In genomic region chr20:34045294-34045693, GRCh38 we compare ENCODE assay signal across 12 cellular contexts. TPM values are rescaled to one million over a fixed set of nuclear protein-coding genes. Genes with fewer than 3 reads are reported as not detected.
DNase-seq lines count a peak whose midpoint lies in the region; ATAC-seq, FAIRE-seq and TF ChIP-seq lines count a peak whose summit lies in the region.
"Had no signal": no experiment of that assay in that cellular context is flagged by ENCODE, and none has a peak within 500 bp of the region (broad histone marks: within the 10 kb centered on the region; RNA-seq: fewer than 3 reads in every experiment).

No MANE protein-coding gene starts in this region.

- H3K4me3 Mint-ChIP-seq in activated B cell treated with CpG ODN at 0.5 μM for 24 hours = no peak overlapping the region
- H3K4me3 Mint-ChIP-seq: activated CD8-positive, alpha-beta memory T cell treated with anti-CD3 and anti-CD28 coated beads, Interleukin-2, amount 10 ng/mL, durations not matched to agents 7 days and 5 days had no signal

- no peak overlapping the region for H3K9ac ChIP-seq in iPS-20b (ENCODE audit: low read depth, low read length)

- peaks cover 53% of the 10 kb centered on the region for H3K4me1 Mint-ChIP-seq in activated B cell treated with CpG ODN at 0.5 μM for 24 hours

- TF ChIP-seq CTCF in activated B cell treated with CpG ODN at 0.5 μM for 24 hours (IDR thresholded peaks at IDR 0.05) = no peak

- no peaks in the 10 kb centered on the region for H3K27me3 ChIP-seq in iPS-20b (ENCODE audit: insufficient read depth, low read length)
- no peaks in the 10 kb centered on the region for H3K27me3 ChIP-seq in small intestine (ENCODE audit: control insufficient read depth in 2 of 2, insufficient read depth in 2 of 2, low read length in 2 of 2)

- H3K27ac ChIP-seq in iPS-20b (ENCODE audit: low read length) = no peak overlapping the region
- H3K27ac ChIP-seq in small intestine (ENCODE audit: low read depth in 1 of 2, low read length in 1 of 2) = no peak overlapping the region
- H3K27ac ChIP-seq: 22Rv1 had no signal

- WGBS in small intestine, 3 donors = 8 to 24% (median 13%) methylated on average over 2 of the region's 2 CpGs

- H3K4me3 ChIP-seq in iPS-20b (ENCODE audit: low read length) (peak overlapping the region; percentile 12; the same call in 1 of the 2 replicates), small intestine (ENCODE audit: low read depth in 1 of 2, low read length in 2 of 2) (no peak overlapping the region)

- FAIRE-seq in small intestine (lab: Jason Lieb, UNC) (no peak), H54 (lab: Jason Lieb, UNC) (no peak)
- FAIRE-seq: astrocyte had no signal

- H3K27ac Mint-ChIP-seq in activated B cell treated with CpG ODN at 0.5 μM for 24 hours = peak overlapping the region; percentile 8
- H3K27ac Mint-ChIP-seq: activated CD8-positive, alpha-beta memory T cell treated with anti-CD3 and anti-CD28 coated beads, Interleukin-2, amount 10 ng/mL, durations not matched to agents 7 days and 5 days had no signal

- CTCF ChIA-PET in activated B cell treated with CpG ODN at 0.5 μM for 24 hours (lab: Charles Lee) = interaction anchor here (1.0 kb wide), 1 partner anchor 24 kb away, joined by 3 read pairs; no protein-coding TSS in a partner anchor

- H3K36me3 ChIP-seq in iPS-20b (ENCODE audit: insufficient read depth, low read depth, low read length) = no peaks in the 10 kb centered on the region
- peaks cover 0 to 2% of the 10 kb centered on the region in 2 donors for H3K36me3 ChIP-seq in small intestine (ENCODE audit: control insufficient read depth in 2 of 2, insufficient read depth in 2 of 2, low read length in 2 of 2)

- H3K9me3 Mint-ChIP-seq in activated B cell treated with CpG ODN at 0.5 μM for 24 hours = no peaks in the 10 kb centered on the region

- POLR2A ChIA-PET in activated B cell treated with CpG ODN at 0.5 μM for 24 hours (lab: Charles Lee) = no interaction called here

- peaks cover 34% of the 10 kb centered on the region for H3K36me3 Mint-ChIP-seq in activated B cell treated with CpG ODN at 0.5 μM for 24 hours (ENCODE audit: low read depth)

- TF ChIP-seq POLR2A in H54 (IDR thresholded peaks at IDR 0.05; ENCODE audit: low read depth, low read length) = no peak

- no peaks in the 10 kb centered on the region for H3K9me3 ChIP-seq in iPS-20b (ENCODE audit: insufficient read depth, low read depth, low read length)
- no peaks in the 10 kb centered on the region for H3K9me3 ChIP-seq in small intestine (ENCODE audit: control insufficient read depth, low read depth)

- peaks cover 16% of the 10 kb centered on the region for H3K4me1 ChIP-seq in iPS-20b (ENCODE audit: insufficient read depth, low read length)
- H3K4me1 ChIP-seq in small intestine (ENCODE audit: control insufficient read depth in 2 of 2, insufficient read depth in 1 of 2, low read depth in 1 of 2, low read length in 1 of 2) = peaks cover 20 to 35% of the 10 kb centered on the region in 2 donors

- DNase-seq in DMS153 treated with DMSO at 0.1 percent for 48 hours (lab: John Stamatoyannopoulos, UW; ENCODE audit: unreplicated experiment) (peak; percentile 1), DMS153 (lab: John Stamatoyannopoulos, UW) (no peak), activated B cell treated with CpG ODN at 0.5 μM for 24 hours (no peak), small intestine (peak; percentile 45), NOMO-1 (lab: John Stamatoyannopoulos, UW; ENCODE audit: unreplicated experiment in 2 of 2) (no peak), H54 (ENCODE audit: insufficient read length, low spot score) (no peak)
- DNase-seq: activated CD8-positive, alpha-beta memory T cell treated with anti-CD3 and anti-CD28 coated beads, Interleukin-2, amount 10 ng/mL, durations not matched to agents 7 days and 5 days; SW 1271 had no signal

- no peaks in the 10 kb centered on the region for H3K27me3 Mint-ChIP-seq in activated B cell treated with CpG ODN at 0.5 μM for 24 hours
- H3K27me3 Mint-ChIP-seq: activated CD8-positive, alpha-beta memory T cell treated with anti-CD3 and anti-CD28 coated beads, Interleukin-2, amount 10 ng/mL, durations not matched to agents 7 days and 5 days had no signal

- no peak for ATAC-seq in activated B cell treated with CpG ODN at 0.5 μM for 24 hours (ENCODE audit: low read depth)
- no peak for ATAC-seq in HG03571 (IDR thresholded peaks at IDR 0.05; ENCODE audit: unreplicated experiment)
- ATAC-seq: activated CD8-positive, alpha-beta memory T cell treated with anti-CD3 and anti-CD28 coated beads, Interleukin-2, amount 10 ng/mL, durations not matched to agents 7 days and 5 days had no signal

- intact Hi-C loops in activated B cell treated with CpG ODN at 0.5 μM for 24 hours (cut with micrococcal nuclease) = no loop called here

RNA-seq across cellular contexts. Expression of gene RALY, which starts 51.6 kb away (rescaled TPM):
- total RNA-seq in activated B cell treated with CpG ODN at 0.5 μM for 24 hours = 116 and 117 TPM in 2 replicates
- 100 to 1,000 TPM; 138 to 166 (median 152) TPM for polyA plus RNA-seq in small intestine

Comparison
In these comparisons a context has a peak if more than half of its experiments do, and no peak if none do; other contexts are left out.
1. DNase-seq: peak in DMS153 treated with DMSO at 0.1 percent for 48 hours (single experiment) and small intestine (single experiment); none in DMS153 (single experiment), activated B cell treated with CpG ODN at 0.5 μM for 24 hours (single experiment), NOMO-1 (0 of 2) and H54 (single experiment).